ENCODE assay signal across 8 cellular contexts in the genomic region with DNA sequence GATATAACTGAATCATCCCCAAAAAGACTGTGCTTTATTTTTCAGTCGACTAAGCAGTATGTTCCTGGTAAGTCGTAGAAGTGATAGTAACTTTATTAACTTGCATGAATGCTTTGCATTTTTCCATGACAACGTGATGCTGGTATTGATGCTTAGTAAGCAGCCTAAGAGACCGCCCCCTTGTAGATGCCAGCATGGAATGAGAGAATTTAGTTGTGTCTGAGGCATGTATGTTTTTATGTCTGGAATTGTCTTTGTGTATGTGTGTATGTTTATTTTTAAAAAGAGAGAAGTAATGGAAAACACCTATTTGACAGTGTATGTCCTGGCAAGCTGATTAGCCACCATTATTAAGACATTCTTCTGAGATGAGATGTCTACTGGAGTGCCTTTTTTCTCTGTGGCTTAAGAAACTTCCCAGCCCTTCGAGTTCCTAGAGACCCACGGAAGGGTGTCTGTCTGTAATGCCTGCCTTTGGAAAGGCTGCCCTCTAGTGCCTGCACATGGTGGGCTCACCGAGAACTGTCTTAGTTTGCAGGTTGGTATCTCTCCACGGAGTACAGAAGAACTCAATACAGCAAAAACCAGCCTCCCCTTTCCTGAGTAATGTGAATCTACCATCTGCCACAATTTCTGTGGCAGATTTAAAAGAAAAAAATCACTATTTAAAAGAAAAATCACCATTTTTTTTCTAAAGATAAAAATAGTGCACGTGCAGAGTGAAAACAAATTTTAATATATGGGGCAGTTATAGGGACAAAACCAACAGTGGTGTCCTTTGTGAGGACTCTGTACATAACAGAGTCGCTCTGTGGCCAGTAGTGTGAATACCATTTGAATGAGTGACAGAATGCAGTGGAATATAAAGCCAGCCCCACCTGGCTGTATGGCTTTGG.
DNase-seq lines count a peak whose midpoint lies in the region; TF ChIP-seq lines count a peak whose summit lies in the region.

No MANE protein-coding gene starts in this region.

- H3K4me3 Mint-ChIP-seq in HFFc6: peak overlapping the region; percentile 69
- H3K4me3 Mint-ChIP-seq in activated naive CD4-positive, alpha-beta T cell treated with anti-CD3 and anti-CD28 coated beads, Interleukin-2, amount 50 U/mL, for 24 hours: peak overlapping the region; percentile 80

- peak overlapping the region; percentile 49 to 71; a peak in 3 of 4 replicates for H3K27ac ChIP-seq in SK-N-SH (ENCODE audit: low read depth in 2 of 2, low read length in 1 of 2)
- H3K27ac ChIP-seq in cardiac muscle cell: no peak overlapping the region

- peak overlapping the region; percentile 73 for H3K27ac Mint-ChIP-seq in HFFc6
- no peak overlapping the region for H3K27ac Mint-ChIP-seq in activated naive CD4-positive, alpha-beta T cell treated with anti-CD3 and anti-CD28 coated beads, Interleukin-2, amount 50 U/mL, for 24 hours

- H3K9me2 ChIP-seq in SK-N-SH: no peaks in the 10 kb centered on the region

- POLR2A ChIA-PET in SK-N-SH (lab: Yijun Ruan, JAX): interaction anchor here (0.7 kb wide), 1 partner anchor 250 kb away, joined by 4 read pairs; no protein-coding TSS in a partner anchor

- peaks cover 7% of the 10 kb centered on the region; the same call in 1 of the 2 replicates for H3K27me3 Mint-ChIP-seq in HFFc6 (ENCODE audit: insufficient read depth)
- peaks cover 2% of the 10 kb centered on the region for H3K27me3 Mint-ChIP-seq in activated naive CD4-positive, alpha-beta T cell treated with anti-CD3 and anti-CD28 coated beads, Interleukin-2, amount 50 U/mL, for 24 hours

- no peaks in the 10 kb centered on the region for H4K20me1 ChIP-seq in SK-N-SH (ENCODE audit: insufficient read depth)

- H3K9me3 ChIP-seq in SK-N-SH (no peaks in the 10 kb centered on the region), cardiac muscle cell (ENCODE audit: low read depth) (no peaks in the 10 kb centered on the region)

- TF ChIP-seq CTCF in GM12872 (IDR thresholded peaks at IDR 0.05; ENCODE audit: insufficient read depth, low read depth, low read length) (peak; percentile 84), HFFc6 (IDR thresholded peaks at IDR 0.05) (peak; percentile 91), NB4 (IDR thresholded peaks at IDR 0.05; ENCODE audit: low read depth, low read length) (peak; percentile 97), SK-N-SH (IDR thresholded peaks at IDR 0.05) (peak; percentile 98), cardiac muscle cell (IDR thresholded peaks at IDR 0.05; ENCODE audit: low read depth, low read length) (peak; percentile 98)

- no peak overlapping the region for H3K9ac ChIP-seq in SK-N-SH

- no peaks in the 10 kb centered on the region for H3K36me3 Mint-ChIP-seq in HFFc6 (ENCODE audit: low read depth)
- no peaks in the 10 kb centered on the region for H3K36me3 Mint-ChIP-seq in activated naive CD4-positive, alpha-beta T cell treated with anti-CD3 and anti-CD28 coated beads, Interleukin-2, amount 50 U/mL, for 24 hours

- no peak overlapping the region for H3K4me3 ChIP-seq in NB4 (ENCODE audit: low read depth, low read length)
- peak overlapping the region in 1 of 2 experiments; percentile 33; a peak in 1 of 4 replicates for H3K4me3 ChIP-seq in SK-N-SH (ENCODE audit: low read depth in 2 of 2, low read length in 1 of 2)
- no peak overlapping the region for H3K4me3 ChIP-seq in cardiac muscle cell

- DNase-seq in HFFc6 (peak; percentile 90), NB4 (ENCODE audit: low read depth) (peak; percentile 81), SK-N-SH (peak; percentile 75), cardiac muscle cell (ENCODE audit: low read depth in 1 of 2, low spot score in 1 of 2) (peak; percentile 78 to 95), pulmonary artery endothelial cell (ENCODE audit: low read depth, low spot score) (peak; percentile 75), 8988T (no peak)

- H3K79me2 ChIP-seq in SK-N-SH (ENCODE audit: insufficient read depth): no peaks in the 10 kb centered on the region

- H3K27me3 ChIP-seq in SK-N-SH (ENCODE audit: insufficient read depth) (no peaks in the 10 kb centered on the region), cardiac muscle cell (no peaks in the 10 kb centered on the region)

- peaks cover 7% of the 10 kb centered on the region for H3F3A ChIP-seq in SK-N-SH (replicated peaks; ENCODE audit: insufficient read depth)

- H3K9me3 Mint-ChIP-seq in HFFc6: no peaks in the 10 kb centered on the region
- no peaks in the 10 kb centered on the region for H3K9me3 Mint-ChIP-seq in activated naive CD4-positive, alpha-beta T cell treated with anti-CD3 and anti-CD28 coated beads, Interleukin-2, amount 50 U/mL, for 24 hours

- H3K36me3 ChIP-seq in SK-N-SH (replicated peaks in 1 of 2; ENCODE audit: control insufficient read depth in 1 of 2, insufficient read depth in 2 of 2, low read length in 1 of 2) (no peaks in the 10 kb centered on the region), cardiac muscle cell (no peaks in the 10 kb centered on the region)

- 32% methylated on average over 10 of the region's 10 CpGs for WGBS in SK-N-SH (ENCODE audit: low lambda C conversion rate)

- no peak overlapping the region; the same call in 1 of the 2 replicates for H2AFZ ChIP-seq in SK-N-SH (ENCODE audit: low read depth)

- H3K4me2 ChIP-seq in SK-N-SH: peak overlapping the region; percentile 5; the same call in 1 of the 2 replicates

- peaks cover 24% of the 10 kb centered on the region for H3K4me1 Mint-ChIP-seq in HFFc6 (ENCODE audit: low read depth)
- peaks cover 12% of the 10 kb centered on the region for H3K4me1 Mint-ChIP-seq in activated naive CD4-positive, alpha-beta T cell treated with anti-CD3 and anti-CD28 coated beads, Interleukin-2, amount 50 U/mL, for 24 hours

- H3K4me1 ChIP-seq in SK-N-SH (ENCODE audit: control insufficient read depth in 1 of 2, insufficient read depth in 2 of 2, low read depth in 1 of 2, low read length in 1 of 2): no peaks in the 10 kb centered on the region; a peak in 2 of 4 replicates
- no peaks in the 10 kb centered on the region for H3K4me1 ChIP-seq in cardiac muscle cell (ENCODE audit: low read depth)

- peak; percentile 100 for TF ChIP-seq RAD21 in SK-N-SH (IDR thresholded peaks at IDR 0.05; ENCODE audit: low read length)

- TF ChIP-seq EP300 in SK-N-SH (IDR thresholded peaks at IDR 0.05; ENCODE audit: borderline replicate concordance in 1 of 2, low read depth in 1 of 2, low read length in 1 of 2): no peak

- TF ChIP-seq POLR2A in NB4 (IDR thresholded peaks at IDR 0.05; ENCODE audit: extremely low read depth, insufficient read length): no peak

- CTCF ChIA-PET in SK-N-SH (lab: Yijun Ruan, JAX): interaction anchor here (0.6 to 5.9 kb wide), 30 partner anchors 8 to 398 kb away, joined by 3 to 61 read pairs (median 4); partner anchors contain the start of gene CEP135

TF ChIP-seq in SK-N-SH, 30 proteins besides CTCF, POLR2A, EP300 and RAD21 (continues in another document):
- TF ChIP-seq NFIC (IDR thresholded peaks at IDR 0.05; ENCODE audit: borderline replicate concordance) (no peak), RCOR1 (IDR thresholded peaks at IDR 0.05; ENCODE audit: low read length) (peak; percentile 33; the same call in 1 of the 2 replicates), MEF2A (IDR thresholded peaks at IDR 0.05; ENCODE audit: borderline replicate concordance, low read depth) (no peak), ELF1 (IDR thresholded peaks at IDR 0.05) (no peak), PBX3 (IDR thresholded peaks at IDR 0.05) (no peak), MXI1 (IDR thresholded peaks at IDR 0.05; ENCODE audit: low read depth, low read length) (peak; percentile 60; the same call in 1 of the 2 replicates), POLR2AphosphoS5 (IDR thresholded peaks at IDR 0.05; ENCODE audit: low read depth, low read length) (no peak), RXRA (IDR thresholded peaks at IDR 0.05; ENCODE audit: borderline replicate concordance, low read depth) (no peak), RFX5 (IDR thresholded peaks at IDR 0.05; ENCODE audit: low read length) (peak; percentile 47), NRF1 (IDR thresholded peaks at IDR 0.05; ENCODE audit: low read depth, low read length) (no peak; the same call in 1 of the 2 replicates), FOSL2 (IDR thresholded peaks at IDR 0.05; ENCODE audit: borderline replicate concordance, low read depth) (no peak), FOXM1 (IDR thresholded peaks at IDR 0.05; ENCODE audit: low read depth) (no peak), FOXJ3 (CRISPR knock-in tag; IDR thresholded peaks at IDR 0.05) (no peak), TAF1 (IDR thresholded peaks at IDR 0.05; ENCODE audit: borderline replicate concordance, low read depth, low read length) (no peak)
